In genomic region chr14:41187868-41188267, GRCh38 we compare ENCODE assay signal across 16 cellular contexts.
DNase-seq lines count a peak whose midpoint lies in the region; ATAC-seq and TF ChIP-seq lines count a peak whose summit lies in the region.
"Had no signal": no experiment of that assay in that cellular context is flagged by ENCODE, and none has a peak within 500 bp of the region (broad histone marks: within the 10 kb centered on the region; RNA-seq: fewer than 3 reads in every experiment).

No MANE protein-coding gene starts in this region.

- DNase-seq in cardiac muscle cell (ENCODE audit: low read depth in 1 of 2, low spot score in 1 of 2) (peak in 1 of 2 donors; percentile 44), right atrium auricular region (ENCODE audit: low spot score) (no peak), left lobe of liver (ENCODE audit: low spot score) (no peak), nephron progenitor cell (no peak), pons (ENCODE audit: low spot score) (no peak)
- DNase-seq: C1 segment of cervical spinal cord; Calu3; CD4-positive, alpha-beta memory T cell; COR-L47; DMS53; DMS79 treated with DMSO at 0.1 percent for 48 hours; GF-D8; H9 had no signal

- TF ChIP-seq CTCF in cardiac muscle cell (IDR thresholded peaks at IDR 0.05; ENCODE audit: low read depth, low read length) (no peak), right atrium auricular region (IDR thresholded peaks at IDR 0.05) (no peak), nephron progenitor cell (IDR thresholded peaks at IDR 0.05) (no peak)

- H3K4me3 Mint-ChIP-seq in nephron progenitor cell, result no peak overlapping the region
- H3K4me3 Mint-ChIP-seq: CD4-positive, alpha-beta memory T cell; GM23338; H9 had no signal

- H3K36me3 Mint-ChIP-seq in nephron progenitor cell (ENCODE audit: low read depth), result peaks cover 53% of the 10 kb centered on the region
- H3K36me3 Mint-ChIP-seq: CD4-positive, alpha-beta memory T cell had no signal

- no peaks in the 10 kb centered on the region for H3K27me3 ChIP-seq in cardiac muscle cell
- no peaks in the 10 kb centered on the region for H3K27me3 ChIP-seq in right atrium auricular region

- H3K27ac Mint-ChIP-seq in nephron progenitor cell, result peak overlapping the region; percentile 12
- H3K27ac Mint-ChIP-seq: CD4-positive, alpha-beta memory T cell; GM23338; H9 had no signal

- H3K27ac ChIP-seq in cardiac muscle cell, result peak overlapping the region; percentile 18
- H3K27ac ChIP-seq in right atrium auricular region, result no peak overlapping the region

- peaks cover 43% of the 10 kb centered on the region for H3K9me3 Mint-ChIP-seq in nephron progenitor cell
- H3K9me3 Mint-ChIP-seq: GM23338 had no signal

- H3K4me3 ChIP-seq in cardiac muscle cell (no peak overlapping the region), right atrium auricular region (no peak overlapping the region)
- H3K4me3 ChIP-seq: GM23338 had no signal

- H3K36me3 ChIP-seq in cardiac muscle cell, result no peaks in the 10 kb centered on the region
- no peaks in the 10 kb centered on the region for H3K36me3 ChIP-seq in right atrium auricular region

- H3K9me3 ChIP-seq in cardiac muscle cell (ENCODE audit: low read depth) (no peaks in the 10 kb centered on the region), right atrium auricular region (no peaks in the 10 kb centered on the region)

- peak; percentile 76 for ATAC-seq in left lobe of liver
- no peak for ATAC-seq in HG03095 (IDR thresholded peaks at IDR 0.05; ENCODE audit: unreplicated experiment)
- ATAC-seq: GM23338, HCT116 had no signal

- no peaks in the 10 kb centered on the region for H3K27me3 Mint-ChIP-seq in nephron progenitor cell (ENCODE audit: low read depth, poor library complexity)
- H3K27me3 Mint-ChIP-seq: CD4-positive, alpha-beta memory T cell had no signal

- H3K4me1 ChIP-seq in cardiac muscle cell (ENCODE audit: low read depth), result peaks cover 9% of the 10 kb centered on the region
- no peaks in the 10 kb centered on the region for H3K4me1 ChIP-seq in right atrium auricular region

- peaks cover 6% of the 10 kb centered on the region for H3K4me1 Mint-ChIP-seq in nephron progenitor cell
- H3K4me1 Mint-ChIP-seq: CD4-positive, alpha-beta memory T cell; GM23338; H9 had no signal
